ENCODE assay signal across 19 cellular contexts in genomic region chr3:121330118-121330517, GRCh38.
DNase-seq lines count a peak whose midpoint lies in the region; ATAC-seq and TF ChIP-seq lines count a peak whose summit lies in the region.
"Had no signal": no experiment of that assay in that cellular context is flagged by ENCODE, and none has a peak within 500 bp of the region (broad histone marks: within the 10 kb centered on the region; RNA-seq: fewer than 3 reads in every experiment).

No MANE protein-coding gene starts in this region.

- H2AK5ac ChIP-seq in mesenchymal stem cell (ENCODE audit: low read length, severe bottlenecking), result no peak overlapping the region

- H3K27me3 ChIP-seq in dorsolateral prefrontal cortex, result no peaks in the 10 kb centered on the region
- H3K27me3 ChIP-seq in mesenchymal stem cell (ENCODE audit: control insufficient read depth in 1 of 2, insufficient read depth in 1 of 2, low read length in 2 of 2), result no peaks in the 10 kb centered on the region
- H3K27me3 ChIP-seq in spleen (replicated peaks in 1 of 7), result peaks cover 0 to 8% (median 0%) of the 10 kb centered on the region in 7 donors
- no peaks in the 10 kb centered on the region for H3K27me3 ChIP-seq in prostate gland (replicated peaks; ENCODE audit: insufficient read depth)
- H3K27me3 ChIP-seq: BLaER1 had no signal

- no peak overlapping the region for H3K14ac ChIP-seq in mesenchymal stem cell (ENCODE audit: low read length in 2 of 2)

- H2BK120ac ChIP-seq in mesenchymal stem cell (ENCODE audit: low read depth, low read length), result no peak overlapping the region

- intact Hi-C loops in dorsolateral prefrontal cortex (cut with DNase I), result no loop called here
- intact Hi-C loops in posterior cingulate gyrus (cut with DNase I), result no loop called here
- intact Hi-C loops in spleen (cut with DNase I; ENCODE audit: low total_unique reads), result no loop called here
- intact Hi-C loops in prostate gland (cut with DNase I), result no loop called here

- H3K9me3 ChIP-seq in mesenchymal stem cell (ENCODE audit: control insufficient read depth, low read length) (peaks cover 5% of the 10 kb centered on the region), spleen (peaks cover 0 to 6% (median 0%) of the 10 kb centered on the region in 8 donors), prostate gland (no peaks in the 10 kb centered on the region)
- H3K9me3 ChIP-seq: BLaER1, Caco-2 had no signal

- no peak overlapping the region for H2BK5ac ChIP-seq in mesenchymal stem cell (ENCODE audit: low read depth, low read length, poor library complexity, severe bottlenecking)

- H3K4me3 ChIP-seq in dorsolateral prefrontal cortex, result no peak overlapping the region
- no peak overlapping the region for H3K4me3 ChIP-seq in mesenchymal stem cell (ENCODE audit: insufficient read depth in 1 of 2, low read depth in 1 of 2, low read length in 2 of 2)
- H3K4me3 ChIP-seq in spleen, result no peak overlapping the region
- H3K4me3 ChIP-seq in prostate gland, result no peak overlapping the region
- H3K4me3 ChIP-seq: BLaER1, GM12878 had no signal

- no peak for ATAC-seq in GM21423 (IDR thresholded peaks at IDR 0.05; ENCODE audit: unreplicated experiment)
- ATAC-seq: CD8-positive, alpha-beta T cell; GM12878 had no signal

- H3K4me1 ChIP-seq in mesenchymal stem cell (ENCODE audit: control insufficient read depth, insufficient read depth, low read depth, low read length), result no peaks in the 10 kb centered on the region
- no peaks in the 10 kb centered on the region for H3K4me1 ChIP-seq in spleen
- H3K4me1 ChIP-seq in prostate gland (replicated peaks), result no peaks in the 10 kb centered on the region
- H3K4me1 ChIP-seq: BLaER1, Caco-2 had no signal

- no peak overlapping the region for H2AFZ ChIP-seq in mesenchymal stem cell (ENCODE audit: low read depth, low read length)

- peak overlapping the region; percentile 15 for H4K91ac ChIP-seq in mesenchymal stem cell (ENCODE audit: low read length)

- no peak for TF ChIP-seq CTCF in dorsolateral prefrontal cortex (IDR thresholded peaks at IDR 0.05 in 54 of 56, conservative IDR thresholded peaks at IDR 0.05 in 2 of 56; ENCODE audit: low read depth in 1 of 56, partially characterized antibody in 56 of 56)
- no peak for TF ChIP-seq CTCF in spleen (IDR thresholded peaks at IDR 0.05 in 8 of 11, conservative IDR thresholded peaks at IDR 0.05 in 3 of 11)
- no peak for TF ChIP-seq CTCF in prostate gland (IDR thresholded peaks at IDR 0.05)

- H3K79me1 ChIP-seq in mesenchymal stem cell (replicated peaks; ENCODE audit: low read length, poor library complexity, severe bottlenecking), result no peaks in the 10 kb centered on the region

- no peak overlapping the region for H3K23ac ChIP-seq in mesenchymal stem cell (ENCODE audit: low read length in 2 of 2)

- H3K9ac ChIP-seq in mesenchymal stem cell (ENCODE audit: low read length), result no peak overlapping the region
- H3K9ac ChIP-seq: BLaER1 had no signal

- TF ChIP-seq POLR2A in spleen (IDR thresholded peaks at IDR 0.05) (no peak), prostate gland (IDR thresholded peaks at IDR 0.05) (no peak)

- no peak overlapping the region for H4K8ac ChIP-seq in mesenchymal stem cell (ENCODE audit: low read length)

- WGBS in mesenchymal stem cell, result 84% methylated on average over 1 of the region's 1 CpG
- 75 to 100% (median 92%) methylated on average over 1 of the region's 1 CpG for WGBS in spleen, 5 donors
- 100% methylated on average over 1 of the region's 1 CpG for WGBS in prostate gland

- peak in 6 of 10 donors; percentile 46 to 75 (median 52) for DNase-seq in dorsolateral prefrontal cortex
- no peak for DNase-seq in mesenchymal stem cell
- DNase-seq in posterior cingulate gyrus, result peak in 8 of 10 donors; percentile 21 to 88 (median 46)
- DNase-seq in superior temporal gyrus (ENCODE audit: extremely low spot score), result peak; percentile 24
- DNase-seq in spleen, result no peak
- no peak for DNase-seq in prostate gland (ENCODE audit: low spot score)
- DNase-seq in HuH-7 (ENCODE audit: low spot score), result no peak
- DNase-seq: Caco-2; CD4-positive, CD25-positive, alpha-beta regulatory T cell; CD8-positive, alpha-beta T cell; DMS 273 treated with DMSO at 0.1 percent for 48 hours; DMS79; GDM1; GOT3; HCEC 1CT had no signal

- no peak overlapping the region for H3K18ac ChIP-seq in mesenchymal stem cell (ENCODE audit: low read depth in 1 of 2, low read length in 2 of 2)

- no peak overlapping the region for H3K4ac ChIP-seq in mesenchymal stem cell (ENCODE audit: low read depth in 1 of 2, low read length in 2 of 2)

- H2BK12ac ChIP-seq in mesenchymal stem cell (ENCODE audit: low read length in 2 of 2), result no peak overlapping the region

- no peak overlapping the region for H2BK15ac ChIP-seq in mesenchymal stem cell (ENCODE audit: low read depth, poor library complexity, severe bottlenecking)

- H3K4me2 ChIP-seq in mesenchymal stem cell (ENCODE audit: low read length, poor library complexity, severe bottlenecking), result no peak overlapping the region
- H3K4me2 ChIP-seq: BLaER1 had no signal

- H3K27ac ChIP-seq in dorsolateral prefrontal cortex, result peak overlapping the region in 7 of 59 donors; percentile 18 to 48 (median 29)
- H3K27ac ChIP-seq in mesenchymal stem cell (ENCODE audit: low read length, poor library complexity, severe bottlenecking), result no peak overlapping the region
- no peak overlapping the region for H3K27ac ChIP-seq in spleen
- H3K27ac ChIP-seq in prostate gland, result no peak overlapping the region
- H3K27ac ChIP-seq: BLaER1, C4-2B had no signal

- no peaks in the 10 kb centered on the region for H3K36me3 ChIP-seq in mesenchymal stem cell (ENCODE audit: control insufficient read depth in 1 of 2, insufficient read depth in 2 of 2, low read depth in 1 of 2, low read length in 2 of 2)
- no peaks in the 10 kb centered on the region for H3K36me3 ChIP-seq in spleen
- no peaks in the 10 kb centered on the region for H3K36me3 ChIP-seq in prostate gland

Comparison
In these comparisons a context has a peak if more than half of its experiments do, and no peak if none do; other contexts are left out.
1. DNase-seq: peak in dorsolateral prefrontal cortex (6 of 10), posterior cingulate gyrus (8 of 10) and superior temporal gyrus (single experiment); none in mesenchymal stem cell (single experiment), spleen (single experiment), prostate gland (single experiment) and HuH-7 (single experiment).